Comparison of ENCODE assay signal across 9 cellular contexts in genomic region chr3:161274691-161275298, GRCh38. TPM values are rescaled to one million over a fixed set of nuclear protein-coding genes. Genes with fewer than 3 reads are reported as not detected.
DNase-seq lines count a peak whose midpoint lies in the region; ATAC-seq and TF ChIP-seq lines count a peak whose summit lies in the region.
"Had no signal": no experiment of that assay in that cellular context is flagged by ENCODE, and none has a peak within 500 bp of the region (broad histone marks: within the 10 kb centered on the region; RNA-seq: fewer than 3 reads in every experiment).

No MANE protein-coding gene starts in this region.

- no peak overlapping the region for H3K27ac Mint-ChIP-seq in activated naive CD4-positive, alpha-beta T cell treated with anti-CD3 and anti-CD28 coated beads, Interleukin-2, amount 10 ng/mL, durations not matched to agents 7 days and 5 days
- H3K27ac Mint-ChIP-seq: T-helper 1 cell treated with Interleukin-12 subunit alpha and Interleukin-12 subunit beta and Interleukin-4 antibody, amounts not matched to agents 30 μg/mL and 1 μg/mL, for 36 hours had no signal

- peak; percentile 62 for ATAC-seq in HG02970 (IDR thresholded peaks at IDR 0.05; ENCODE audit: low FRiP score, unreplicated experiment)

- H3K4me1 Mint-ChIP-seq in activated naive CD4-positive, alpha-beta T cell treated with anti-CD3 and anti-CD28 coated beads, Interleukin-2, amount 10 ng/mL, durations not matched to agents 7 days and 5 days: no peaks in the 10 kb centered on the region

- H3K36me3 Mint-ChIP-seq in activated naive CD4-positive, alpha-beta T cell treated with anti-CD3 and anti-CD28 coated beads, Interleukin-2, amount 10 ng/mL, durations not matched to agents 7 days and 5 days: peaks cover 6% of the 10 kb centered on the region

- CTCF ChIA-PET in activated naive CD4-positive, alpha-beta T cell treated with anti-CD3 and anti-CD28 coated beads, Interleukin-2, amount 10 ng/mL, durations not matched to agents 7 days and 5 days (lab: Charles Lee): interaction anchor here (0.7 to 3.5 kb wide), 25 partner anchors 10 to 699 kb away, joined by 3 to 36 read pairs (median 5); partner anchors contain the start of gene NMD3

- no peak overlapping the region for H3K4me3 Mint-ChIP-seq in activated naive CD4-positive, alpha-beta T cell treated with anti-CD3 and anti-CD28 coated beads, Interleukin-2, amount 10 ng/mL, durations not matched to agents 7 days and 5 days
- H3K4me3 Mint-ChIP-seq: T-helper 1 cell treated with Interleukin-12 subunit alpha and Interleukin-12 subunit beta and Interleukin-4 antibody, amounts not matched to agents 30 μg/mL and 1 μg/mL, for 36 hours had no signal

- no peaks in the 10 kb centered on the region; the same call in 1 of the 2 replicates for H3K36me3 ChIP-seq in BE2C

- TF ChIP-seq CTCF in BE2C (IDR thresholded peaks at IDR 0.05; ENCODE audit: low read depth, low read length) (peak; percentile 77), GM12875 (IDR thresholded peaks at IDR 0.05; ENCODE audit: borderline replicate concordance, insufficient read depth, low read depth, low read length) (peak; percentile 59)

- H3K9me3 ChIP-seq in BE2C: no peaks in the 10 kb centered on the region

- H3K27me3 ChIP-seq in BE2C: no peaks in the 10 kb centered on the region

- no peaks in the 10 kb centered on the region for H3K4me1 ChIP-seq in BE2C

- H3K27me3 Mint-ChIP-seq in activated naive CD4-positive, alpha-beta T cell treated with anti-CD3 and anti-CD28 coated beads, Interleukin-2, amount 10 ng/mL, durations not matched to agents 7 days and 5 days: no peaks in the 10 kb centered on the region

- peak; percentile 58 for DNase-seq in BE2C
- DNase-seq in NCI-H526 treated with DMSO at 0.1 percent for 48 hours (lab: John Stamatoyannopoulos, UW): peak; percentile 55
- DNase-seq in activated naive CD4-positive, alpha-beta T cell treated with anti-CD3 and anti-CD28 coated beads, Interleukin-2, amount 10 ng/mL, durations not matched to agents 7 days and 5 days: peak; percentile 60
- DNase-seq in iPS-NIHi7 (ENCODE audit: extremely low spot score): peak; percentile 50
- peak; percentile 11 for DNase-seq in stimulated activated CD8-positive, alpha-beta memory T cell treated with anti-CD3 and anti-CD28 coated beads, Interleukin-12 subunit alpha, Interleukin-12 subunit beta, amount 100 ng/mL, for 1 hour (ENCODE audit: low read depth)
- no peak for DNase-seq in cortex of kidney (lab: John Stamatoyannopoulos, UW)

- H3K9me3 Mint-ChIP-seq in activated naive CD4-positive, alpha-beta T cell treated with anti-CD3 and anti-CD28 coated beads, Interleukin-2, amount 10 ng/mL, durations not matched to agents 7 days and 5 days: peaks cover 25% of the 10 kb centered on the region

- H3K4me3 ChIP-seq in BE2C (ENCODE audit: low read depth, low read length) (no peak overlapping the region), GM12875 (ENCODE audit: low read depth, low read length) (no peak overlapping the region)

RNA-seq across cellular contexts. Expression of gene NMD3, which starts 53.7 kb away (rescaled TPM):
- 48.7 TPM for polyA plus RNA-seq in BE2C (2012; ENCODE audit: insufficient read depth, insufficient read length, low read depth)
